Comparison of ENCODE assay signal across 21 cellular contexts in genomic region chr14:81521356-81521755, GRCh38. TPM values are rescaled to one million over a fixed set of nuclear protein-coding genes. Genes with fewer than 3 reads are reported as not detected.
DNase-seq lines count a peak whose midpoint lies in the region; ATAC-seq and TF ChIP-seq lines count a peak whose summit lies in the region.
"Had no signal": no experiment of that assay in that cellular context is flagged by ENCODE, and none has a peak within 500 bp of the region (broad histone marks: within the 10 kb centered on the region; RNA-seq: fewer than 3 reads in every experiment).

No MANE protein-coding gene starts in this region.

- peak; percentile 39 for ATAC-seq in activated CD4-positive, alpha-beta T cell treated with anti-CD3 and anti-CD28 coated beads for 36 hours
- no peak for ATAC-seq in right cardiac atrium

- H3K9me3 ChIP-seq in cardiac muscle cell (ENCODE audit: low read depth) (no peaks in the 10 kb centered on the region), right cardiac atrium (ENCODE audit: control insufficient read depth, low read length) (no peaks in the 10 kb centered on the region)
- H3K9me3 ChIP-seq: Peyer's patch had no signal

- CTCF ChIA-PET in activated CD4-positive, alpha-beta T cell treated with anti-CD3 and anti-CD28 coated beads for 36 hours (lab: Charles Lee), result interaction anchor here (1.2 kb wide), 1 partner anchor 11 kb away, joined by 4 read pairs; no protein-coding TSS in a partner anchor

- no peak overlapping the region for H3K27ac Mint-ChIP-seq in activated CD4-positive, alpha-beta T cell treated with anti-CD3 and anti-CD28 coated beads for 36 hours
- H3K27ac Mint-ChIP-seq in nephron (peak overlapping the region; percentile 14 to 67 (median 32)), type B pancreatic cell (no peak overlapping the region)
- H3K27ac Mint-ChIP-seq: IgD-negative memory B cell had no signal

- H3K27me3 Mint-ChIP-seq in activated CD4-positive, alpha-beta T cell treated with anti-CD3 and anti-CD28 coated beads for 36 hours, result no peaks in the 10 kb centered on the region
- H3K27me3 Mint-ChIP-seq in nephron (ENCODE audit: low read depth) (no peaks in the 10 kb centered on the region), type B pancreatic cell (no peaks in the 10 kb centered on the region)
- H3K27me3 Mint-ChIP-seq: IgD-negative memory B cell had no signal

- H3K36me3 ChIP-seq in cardiac muscle cell, result peaks cover 9% of the 10 kb centered on the region

- H3K36me3 Mint-ChIP-seq in activated CD4-positive, alpha-beta T cell treated with anti-CD3 and anti-CD28 coated beads for 36 hours (ENCODE audit: low read depth), result peaks cover 55% of the 10 kb centered on the region
- H3K36me3 Mint-ChIP-seq in nephron (ENCODE audit: low read depth) (peaks cover 63% of the 10 kb centered on the region), type B pancreatic cell (peaks cover 13% of the 10 kb centered on the region)

- no peak overlapping the region for H3K4me3 Mint-ChIP-seq in activated CD4-positive, alpha-beta T cell treated with anti-CD3 and anti-CD28 coated beads for 36 hours
- no peak overlapping the region for H3K4me3 Mint-ChIP-seq in nephron
- no peak overlapping the region for H3K4me3 Mint-ChIP-seq in type B pancreatic cell
- H3K4me3 Mint-ChIP-seq: IgD-negative memory B cell had no signal

- H3K4me1 ChIP-seq in cardiac muscle cell (ENCODE audit: low read depth) (peaks cover 21% of the 10 kb centered on the region), right cardiac atrium (ENCODE audit: control insufficient read depth, insufficient read depth, low read length) (peaks cover 9% of the 10 kb centered on the region)

- H3K27ac ChIP-seq in cardiac muscle cell, result peak overlapping the region; percentile 13
- H3K27ac ChIP-seq in right cardiac atrium (ENCODE audit: low read length), result no peak overlapping the region
- H3K27ac ChIP-seq: C4-2B, Peyer's patch had no signal

- intact Hi-C loops in activated CD4-positive, alpha-beta T cell treated with anti-CD3 and anti-CD28 coated beads for 36 hours (cut with DNase I, micrococcal nuclease), result no loop called here
- intact Hi-C loops in right cardiac atrium (cut with DNase I), result no loop called here

- POLR2A ChIA-PET in activated CD4-positive, alpha-beta T cell treated with anti-CD3 and anti-CD28 coated beads for 36 hours (lab: Charles Lee), result no interaction called here

- H3K27me3 ChIP-seq in cardiac muscle cell, result no peaks in the 10 kb centered on the region
- H3K27me3 ChIP-seq in right cardiac atrium (ENCODE audit: control insufficient read depth, insufficient read depth), result no peaks in the 10 kb centered on the region
- H3K27me3 ChIP-seq: Peyer's patch had no signal

- TF ChIP-seq CTCF in cardiac muscle cell (IDR thresholded peaks at IDR 0.05; ENCODE audit: low read depth, low read length), result no peak
- TF ChIP-seq CTCF in nephron (IDR thresholded peaks at IDR 0.05; ENCODE audit: unreplicated experiment in 3 of 3), result no peak
- no peak for TF ChIP-seq CTCF in type B pancreatic cell (conservative IDR thresholded peaks at IDR 0.05)

- no peak for DNase-seq in activated CD4-positive, alpha-beta T cell treated with anti-CD3 and anti-CD28 coated beads for 36 hours
- no peak for DNase-seq in activated CD4-positive, alpha-beta T cell treated with anti-CD3 and anti-CD28 coated beads, Interleukin-2, amount 50 U/mL, for 1 hour
- DNase-seq in cardiac muscle cell (ENCODE audit: low read depth in 1 of 2, low spot score in 1 of 2) (no peak), right cardiac atrium (no peak), amniotic stem cell (lab: John Stamatoyannopoulos, UW) (no peak), ecto neural progenitor cell (ENCODE audit: low spot score) (no peak), type B pancreatic cell (ENCODE audit: extremely low spot score, unreplicated experiment) (no peak)
- DNase-seq: AML-193, DMS79, H7, Karpas-422, MV-4-11, NCI-H1694, NCI-H2081, NCI-H2171 treated with DMSO at 0.1 percent for 48 hours, NCI-H524 treated with DMSO at 0.1 percent for 48 hours, NCI-H82, Peyer's patch had no signal

- H3K9me3 Mint-ChIP-seq in activated CD4-positive, alpha-beta T cell treated with anti-CD3 and anti-CD28 coated beads for 36 hours (ENCODE audit: low read depth), result no peaks in the 10 kb centered on the region
- H3K9me3 Mint-ChIP-seq in nephron, result no peaks in the 10 kb centered on the region
- no peaks in the 10 kb centered on the region for H3K9me3 Mint-ChIP-seq in type B pancreatic cell
- H3K9me3 Mint-ChIP-seq: IgD-negative memory B cell had no signal

- H3K4me3 ChIP-seq in cardiac muscle cell, result no peak overlapping the region
- H3K4me3 ChIP-seq in right cardiac atrium (ENCODE audit: low read length), result no peak overlapping the region
- H3K4me3 ChIP-seq: Peyer's patch had no signal

- WGBS in right cardiac atrium, result 94% methylated on average over 4 of the region's 4 CpGs

- H3K4me1 Mint-ChIP-seq in activated CD4-positive, alpha-beta T cell treated with anti-CD3 and anti-CD28 coated beads for 36 hours, result peaks cover 50% of the 10 kb centered on the region
- H3K4me1 Mint-ChIP-seq in nephron (peaks cover 31% of the 10 kb centered on the region), type B pancreatic cell (ENCODE audit: unreplicated experiment) (peaks cover 19% of the 10 kb centered on the region)

RNA-seq across cellular contexts. Expression of gene SEL1L, which starts 12.3 kb away (rescaled TPM):
- 10 to 100 TPM; 39.0 to 57.4 TPM for total RNA-seq in activated CD4-positive, alpha-beta T cell treated with anti-CD3 and anti-CD28 coated beads for 36 hours
- 37.7 and 65.7 TPM in 2 replicates for total RNA-seq in cardiac muscle cell
- polyA plus RNA-seq in cardiac muscle cell, result 21.3 and 21.9 TPM in 2 replicates
- 10 to 100 TPM; 57.4 to 77.7 (median 65.1) TPM for total RNA-seq in right cardiac atrium
- 13.9 TPM for polyA plus RNA-seq in right cardiac atrium
- 58.3 and 59.0 TPM in 2 replicates for total RNA-seq in type B pancreatic cell (ENCODE audit: low replicate concordance)

Comparison
In these comparisons a context has a peak if more than half of its experiments do, and no peak if none do; other contexts are left out.
1. H3K27ac Mint-ChIP-seq: peak in nephron (3 of 3); none in activated CD4-positive, alpha-beta T cell treated with anti-CD3 and anti-CD28 coated beads for 36 hours (single experiment) and type B pancreatic cell (single experiment).